In genomic region chr1:156054500-156055342, GRCh38 we compare ENCODE assay signal across 1 cellular context.
TF ChIP-seq lines count a peak whose summit lies in the region.

Gene LAMTOR2 (plus strand): TSS chr1:156054782. CDS start chr1:156054890, 108 bp downstream.

TF ChIP-seq in K562, 482 proteins besides CTCF, POLR2A, EP300 and RAD21 (continued from another document):
- TF ChIP-seq ZBTB2 (IDR thresholded peaks at IDR 0.05), result 0 out of 2 replicates have a peak, but pooled peaks have one; percentile 3
- peak; percentile 59; the same call in 1 of the 2 replicates for TF ChIP-seq SPI1 (IDR thresholded peaks at IDR 0.05; ENCODE audit: borderline replicate concordance, low read depth, low read length)
- no peak; the same call in 1 of the 2 replicates for TF ChIP-seq LCOR (CRISPR knock-in tag; IDR thresholded peaks at IDR 0.05)
- TF ChIP-seq RBM14 (IDR thresholded peaks at IDR 0.05; ENCODE audit: borderline replicate concordance, insufficient read depth, low read depth, low read length), result no peak
- TF ChIP-seq RBM17 (IDR thresholded peaks at IDR 0.05; ENCODE audit: borderline replicate concordance, low read depth, low read length), result no peak
- peak; percentile 68 for TF ChIP-seq NR2C2 (CRISPR knock-in tag; IDR thresholded peaks at IDR 0.05)
- peak; percentile 93 for TF ChIP-seq NR2C2 (tag; IDR thresholded peaks at IDR 0.05)
- peak; percentile 83 for TF ChIP-seq RBFOX2 (IDR thresholded peaks at IDR 0.05; ENCODE audit: low read depth, low read length)
- TF ChIP-seq ZNF347 (CRISPR knock-in tag; IDR thresholded peaks at IDR 0.05; ENCODE audit: low read depth), result no peak
- TF ChIP-seq, protein P1, sequence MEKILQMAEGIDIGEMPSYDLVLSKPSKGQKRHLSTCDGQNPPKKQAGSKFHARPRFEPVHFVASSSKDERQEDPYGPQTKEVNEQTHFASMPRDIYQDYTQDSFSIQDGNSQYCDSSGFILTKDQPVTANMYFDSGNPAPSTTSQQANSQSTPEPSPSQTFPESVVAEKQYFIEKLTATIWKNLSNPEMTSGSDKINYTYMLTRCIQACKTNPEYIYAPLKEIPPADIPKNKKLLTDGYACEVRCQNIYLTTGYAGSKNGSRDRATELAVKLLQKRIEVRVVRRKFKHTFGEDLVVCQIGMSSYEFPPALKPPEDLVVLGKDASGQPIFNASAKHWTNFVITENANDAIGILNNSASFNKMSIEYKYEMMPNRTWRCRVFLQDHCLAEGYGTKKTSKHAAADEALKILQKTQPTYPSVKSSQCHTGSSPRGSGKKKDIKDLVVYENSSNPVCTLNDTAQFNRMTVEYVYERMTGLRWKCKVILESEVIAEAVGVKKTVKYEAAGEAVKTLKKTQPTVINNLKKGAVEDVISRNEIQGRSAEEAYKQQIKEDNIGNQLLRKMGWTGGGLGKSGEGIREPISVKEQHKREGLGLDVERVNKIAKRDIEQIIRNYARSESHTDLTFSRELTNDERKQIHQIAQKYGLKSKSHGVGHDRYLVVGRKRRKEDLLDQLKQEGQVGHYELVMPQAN (IDR thresholded peaks at IDR 0.05; ENCODE audit: borderline replicate concordance), result peak; percentile 74
- TF ChIP-seq ZBTB12 (CRISPR knock-in tag; IDR thresholded peaks at IDR 0.05), result 0 out of 2 replicates have a peak, but pooled peaks have one; percentile 9
- TF ChIP-seq RAD51 (IDR thresholded peaks at IDR 0.05; ENCODE audit: borderline replicate concordance, low read depth), result 0 out of 2 replicates have a peak, but pooled peaks have one; percentile 24
- TF ChIP-seq TAF1 (IDR thresholded peaks at IDR 0.05; ENCODE audit: control insufficient read depth, extremely low read depth, insufficient read depth, low read length, severe bottlenecking), result peak; percentile 58
- peak in 1 of 2 experiments; percentile 15; a peak in 1 of 3 replicates for TF ChIP-seq CBX3 (IDR thresholded peaks at IDR 0.05; ENCODE audit: borderline replicate concordance in 1 of 2, low read length in 2 of 2)
- TF ChIP-seq JUN (IDR thresholded peaks at IDR 0.05; ENCODE audit: borderline replicate concordance, low read depth, low read length), result peak; percentile 53; the same call in 1 of the 2 replicates
- TF ChIP-seq JUN (CRISPR knock-in tag; IDR thresholded peaks at IDR 0.05; ENCODE audit: borderline replicate concordance), result no peak
- TF ChIP-seq CTBP1 (IDR thresholded peaks at IDR 0.05; ENCODE audit: borderline replicate concordance), result peak; percentile 36; the same call in 1 of the 2 replicates
- peak; percentile 84 for TF ChIP-seq CHD2 (IDR thresholded peaks at IDR 0.05; ENCODE audit: low read depth, low read length)
- 0 out of 2 replicates have a peak, but pooled peaks have one; percentile 16 for TF ChIP-seq THAP7 (CRISPR knock-in tag; IDR thresholded peaks at IDR 0.05)
- TF ChIP-seq, protein P2, sequence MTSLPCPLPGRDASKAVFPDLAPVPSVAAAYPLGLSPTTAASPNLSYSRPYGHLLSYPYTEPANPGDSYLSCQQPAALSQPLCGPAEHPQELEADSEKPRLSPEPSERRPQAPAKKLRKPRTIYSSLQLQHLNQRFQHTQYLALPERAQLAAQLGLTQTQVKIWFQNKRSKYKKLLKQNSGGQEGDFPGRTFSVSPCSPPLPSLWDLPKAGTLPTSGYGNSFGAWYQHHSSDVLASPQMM (CRISPR knock-in tag; IDR thresholded peaks at IDR 0.05), result no peak
- peak; percentile 85 for TF ChIP-seq PHF8 (IDR thresholded peaks at IDR 0.05; ENCODE audit: borderline replicate concordance, low read length)
- peak; percentile 95 for TF ChIP-seq ZNF644 (tag; IDR thresholded peaks at IDR 0.05; ENCODE audit: low read depth)
- TF ChIP-seq CHAMP1 (IDR thresholded peaks at IDR 0.05), result no peak
- no peak for TF ChIP-seq MCM2 (IDR thresholded peaks at IDR 0.05; ENCODE audit: low read depth)
- peak in 1 of 3 experiments; percentile 84; a peak in 2 of 6 replicates for TF ChIP-seq ZBTB11 (CRISPR knock-in tag; IDR thresholded peaks at IDR 0.05)
- no peak for TF ChIP-seq PTTG1 (tag; IDR thresholded peaks at IDR 0.05; ENCODE audit: low read depth)
- peak; percentile 43; the same call in 1 of the 2 replicates for TF ChIP-seq ZBTB7A (IDR thresholded peaks at IDR 0.05; ENCODE audit: borderline replicate concordance, control insufficient read depth, low read depth, low read length)
- TF ChIP-seq, protein P3, sequence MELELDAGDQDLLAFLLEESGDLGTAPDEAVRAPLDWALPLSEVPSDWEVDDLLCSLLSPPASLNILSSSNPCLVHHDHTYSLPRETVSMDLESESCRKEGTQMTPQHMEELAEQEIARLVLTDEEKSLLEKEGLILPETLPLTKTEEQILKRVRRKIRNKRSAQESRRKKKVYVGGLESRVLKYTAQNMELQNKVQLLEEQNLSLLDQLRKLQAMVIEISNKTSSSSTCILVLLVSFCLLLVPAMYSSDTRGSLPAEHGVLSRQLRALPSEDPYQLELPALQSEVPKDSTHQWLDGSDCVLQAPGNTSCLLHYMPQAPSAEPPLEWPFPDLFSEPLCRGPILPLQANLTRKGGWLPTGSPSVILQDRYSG (tag; conservative IDR thresholded peaks at IDR 0.05; ENCODE audit: low read depth), result 0 out of 2 replicates have a peak, but pooled peaks have one; percentile 23
